ENCODE assay signal across 1 cellular context in genomic region chr12:83739602-83740001, GRCh38.
TF ChIP-seq lines count a peak whose summit lies in the region.

No MANE protein-coding gene starts in this region.

TF ChIP-seq in GM23338, 12 proteins besides CTCF, POLR2A, EP300 and RAD21 (continued from another document):
- TF ChIP-seq ZNF462 (CRISPR knock-in tag; IDR thresholded peaks at IDR 0.05), result no peak
- no peak for TF ChIP-seq JUNB (IDR thresholded peaks at IDR 0.05; ENCODE audit: unreplicated experiment)
- no peak for TF ChIP-seq EZH2phosphoT487 (IDR thresholded peaks at IDR 0.05; ENCODE audit: unreplicated experiment)
